Comparison of ENCODE assay signal across 7 cellular contexts in the genomic region with DNA sequence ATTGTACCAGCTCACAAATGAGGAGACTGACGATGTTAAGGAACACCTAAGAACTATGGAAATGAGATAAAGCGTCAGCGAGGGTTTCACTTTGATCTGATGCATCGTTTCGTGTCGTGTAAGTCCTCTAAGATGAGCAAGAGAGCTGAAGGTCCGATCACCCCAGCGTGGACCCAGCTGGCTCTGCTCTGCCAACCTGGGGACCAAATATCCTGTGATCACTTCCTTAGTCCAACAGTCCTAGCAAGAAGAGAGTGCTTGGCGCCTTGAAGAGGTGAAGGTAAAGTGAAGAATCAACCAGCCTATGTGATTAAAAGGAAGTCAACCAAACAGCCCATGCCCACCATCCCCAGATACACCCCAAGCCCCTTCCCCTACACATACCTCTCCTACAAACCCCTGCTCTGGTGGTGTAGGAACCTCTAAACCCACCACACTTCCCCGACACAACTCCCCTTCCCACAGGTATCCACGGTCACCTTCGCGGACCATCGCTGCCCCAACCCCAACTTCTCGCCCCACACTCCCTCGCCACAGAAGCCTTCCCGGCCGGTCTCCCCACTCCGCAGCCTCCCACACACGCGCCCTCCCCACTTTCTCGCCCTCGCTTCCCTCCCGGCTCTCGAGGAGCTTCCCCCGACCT. TPM values are rescaled to one million over a fixed set of nuclear protein-coding genes. Genes with fewer than 3 reads are reported as not detected.
DNase-seq lines count a peak whose midpoint lies in the region; ATAC-seq, FAIRE-seq and TF ChIP-seq lines count a peak whose summit lies in the region.

No MANE protein-coding gene starts in this region.

- H3K9me2 ChIP-seq in neural cell (ENCODE audit: insufficient read depth, low read length), result no peaks in the 10 kb centered on the region

- intact Hi-C loops in upper lobe of right lung (cut with DNase I), result no loop called here

- no peak for TF ChIP-seq CTCF in neural cell (IDR thresholded peaks at IDR 0.05; ENCODE audit: poor library complexity, severe bottlenecking)
- no peak for TF ChIP-seq CTCF in upper lobe of right lung (IDR thresholded peaks at IDR 0.05)

- DNase-seq in HUDEP-2 (lab: John Stamatoyannopoulos, UW; ENCODE audit: unreplicated experiment in 76 of 76) (peak in 41 of 76 experiments; percentile 5 to 48 (median 20)), epithelial cell of prostate (ENCODE audit: low read depth, low spot score) (no peak), upper lobe of right lung (no peak), HTR-8/SVneo (ENCODE audit: insufficient read length, low spot score) (no peak)
- peak; percentile 50 for DNase-seq in activated CD4-positive, alpha-beta T cell treated with anti-CD3 and anti-CD28 coated beads for 48 hours

- H2AFZ ChIP-seq in neural cell (ENCODE audit: low read depth, low read length), result peak overlapping the region; percentile 74

- peaks cover 2% of the 10 kb centered on the region for H3F3A ChIP-seq in neural cell (ENCODE audit: insufficient read depth, low read length, poor library complexity, severe bottlenecking)

- H4K20me1 ChIP-seq in neural cell (ENCODE audit: insufficient read depth), result no peaks in the 10 kb centered on the region

- no peak for TF ChIP-seq EP300 in neural cell (conservative IDR thresholded peaks at IDR 0.05; ENCODE audit: poor library complexity, severe bottlenecking)

- H3K79me2 ChIP-seq in neural cell (replicated peaks; ENCODE audit: insufficient read depth, low read length), result peaks cover 31% of the 10 kb centered on the region

- no peaks in the 10 kb centered on the region for H3K36me3 ChIP-seq in neural cell (ENCODE audit: insufficient read depth, low read length)
- no peaks in the 10 kb centered on the region for H3K36me3 ChIP-seq in upper lobe of right lung

- peak overlapping the region; percentile 81 for H3K9ac ChIP-seq in neural cell (ENCODE audit: low read length)

- H3K27ac ChIP-seq in epithelial cell of prostate, result peak overlapping the region; percentile 92
- H3K27ac ChIP-seq in neural cell (ENCODE audit: low read length), result peak overlapping the region; percentile 95
- peak overlapping the region; percentile 100 for H3K27ac ChIP-seq in upper lobe of right lung

- no peaks in the 10 kb centered on the region for H3K9me3 ChIP-seq in neural cell (ENCODE audit: low read length)
- H3K9me3 ChIP-seq in upper lobe of right lung, result no peaks in the 10 kb centered on the region

- H3K27me3 ChIP-seq in neural cell (ENCODE audit: insufficient read depth, low read depth, low read length) (no peaks in the 10 kb centered on the region), upper lobe of right lung (no peaks in the 10 kb centered on the region)

- H3K4me2 ChIP-seq in neural cell (ENCODE audit: low read length), result peak overlapping the region; percentile 66

- no peak for ATAC-seq in upper lobe of right lung

- FAIRE-seq in HTR-8/SVneo (lab: Jason Lieb, UNC), result no peak

- peak overlapping the region; percentile 91 for H3K4me3 ChIP-seq in neural cell (ENCODE audit: low read length)
- H3K4me3 ChIP-seq in upper lobe of right lung, result peak overlapping the region; percentile 99

- TF ChIP-seq POLR2A in GM10847 (IDR thresholded peaks at IDR 0.05; ENCODE audit: extremely low read depth, insufficient read length), result peak; percentile 18

- H3K4me1 ChIP-seq in upper lobe of right lung, result peaks cover 5% of the 10 kb centered on the region

- TF ChIP-seq RAD21 in neural cell (conservative IDR thresholded peaks at IDR 0.05), result no peak

TF ChIP-seq in neural cell, 6 proteins besides CTCF, POLR2A, EP300 and RAD21:
- no peak for TF ChIP-seq SMC3 (conservative IDR thresholded peaks at IDR 0.05; ENCODE audit: poor library complexity)
- TF ChIP-seq REST (IDR thresholded peaks at IDR 0.05; ENCODE audit: borderline replicate concordance), result no peak
- TF ChIP-seq MXI1 (conservative IDR thresholded peaks at IDR 0.05; ENCODE audit: poor library complexity, severe bottlenecking), result no peak
- TF ChIP-seq EZH2 (IDR thresholded peaks at IDR 0.05; ENCODE audit: borderline replicate concordance, insufficient read depth, low read length, poor library complexity, severe bottlenecking), result no peak
- no peak for TF ChIP-seq POLR2AphosphoS5 (IDR thresholded peaks at IDR 0.05)
- TF ChIP-seq TAF1 (IDR thresholded peaks at IDR 0.05; ENCODE audit: low read depth), result no peak
TF ChIP-seq in neural cell: peak in this region for 0.

RNA-seq across cellular contexts. Expression of gene UPF2, which starts 0.7 kb away (rescaled TPM):
- 12.3 and 14.3 TPM in 2 replicates for polyA plus RNA-seq in neural cell
- polyA minus RNA-seq in neural cell, result 28.7 and 34.8 TPM in 2 replicates
- total RNA-seq in upper lobe of right lung, result 20.1 TPM

RNA-seq across cellular contexts. Expression of gene DHTKD1, which starts 26.9 kb away (rescaled TPM):
- 24.0 and 24.9 TPM in 2 replicates for polyA plus RNA-seq in neural cell
- polyA minus RNA-seq in neural cell, result 84.6 and 93.7 TPM in 2 replicates
- total RNA-seq in upper lobe of right lung, result 16.7 TPM

Comparison
In these comparisons a context has a peak if more than half of its experiments do, and no peak if none do; other contexts are left out.
1. DNase-seq: peak in HUDEP-2 (41 of 76) and activated CD4-positive, alpha-beta T cell treated with anti-CD3 and anti-CD28 coated beads for 48 hours (single experiment); none in epithelial cell of prostate (single experiment), upper lobe of right lung (single experiment) and HTR-8/SVneo (single experiment).
2. Peak in every context shown above with its lines, with median percentiles within 50 percentile points of each other: H3K27ac ChIP-seq.